In the genomic region with DNA sequence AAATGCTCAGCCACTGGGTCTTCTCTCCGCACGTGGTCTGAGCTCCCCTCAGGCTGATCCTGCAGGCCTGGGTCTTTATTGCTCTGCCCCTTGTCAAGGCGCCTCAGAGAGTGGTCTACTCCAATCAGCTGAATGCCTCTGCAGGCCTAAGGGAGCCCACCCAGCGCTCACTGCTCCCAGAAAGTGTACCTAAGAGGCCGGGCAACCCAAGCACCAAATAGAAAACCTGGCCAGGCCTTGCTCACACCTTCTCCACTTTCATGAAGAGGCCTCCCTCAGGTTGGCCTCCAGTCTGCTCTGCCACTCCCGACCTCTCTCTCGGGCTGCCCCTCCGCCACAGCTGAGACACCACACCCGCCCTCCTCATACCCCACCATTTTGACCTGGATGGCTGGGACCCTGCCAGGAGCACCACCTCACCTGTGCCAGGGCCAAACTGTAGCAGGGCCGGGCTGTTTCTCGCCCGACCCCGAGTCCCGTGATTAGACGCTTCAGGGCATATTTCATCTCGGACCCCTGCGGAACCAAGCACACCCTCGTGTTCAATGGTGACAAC, we compare ENCODE assay signal across 1 cellular context.
TF ChIP-seq lines count a peak whose summit lies in the region.

No MANE protein-coding gene starts in this region.

TF ChIP-seq in GM23338, 12 proteins besides CTCF, POLR2A, EP300 and RAD21 (continued from another document):
- TF ChIP-seq, protein P1, sequence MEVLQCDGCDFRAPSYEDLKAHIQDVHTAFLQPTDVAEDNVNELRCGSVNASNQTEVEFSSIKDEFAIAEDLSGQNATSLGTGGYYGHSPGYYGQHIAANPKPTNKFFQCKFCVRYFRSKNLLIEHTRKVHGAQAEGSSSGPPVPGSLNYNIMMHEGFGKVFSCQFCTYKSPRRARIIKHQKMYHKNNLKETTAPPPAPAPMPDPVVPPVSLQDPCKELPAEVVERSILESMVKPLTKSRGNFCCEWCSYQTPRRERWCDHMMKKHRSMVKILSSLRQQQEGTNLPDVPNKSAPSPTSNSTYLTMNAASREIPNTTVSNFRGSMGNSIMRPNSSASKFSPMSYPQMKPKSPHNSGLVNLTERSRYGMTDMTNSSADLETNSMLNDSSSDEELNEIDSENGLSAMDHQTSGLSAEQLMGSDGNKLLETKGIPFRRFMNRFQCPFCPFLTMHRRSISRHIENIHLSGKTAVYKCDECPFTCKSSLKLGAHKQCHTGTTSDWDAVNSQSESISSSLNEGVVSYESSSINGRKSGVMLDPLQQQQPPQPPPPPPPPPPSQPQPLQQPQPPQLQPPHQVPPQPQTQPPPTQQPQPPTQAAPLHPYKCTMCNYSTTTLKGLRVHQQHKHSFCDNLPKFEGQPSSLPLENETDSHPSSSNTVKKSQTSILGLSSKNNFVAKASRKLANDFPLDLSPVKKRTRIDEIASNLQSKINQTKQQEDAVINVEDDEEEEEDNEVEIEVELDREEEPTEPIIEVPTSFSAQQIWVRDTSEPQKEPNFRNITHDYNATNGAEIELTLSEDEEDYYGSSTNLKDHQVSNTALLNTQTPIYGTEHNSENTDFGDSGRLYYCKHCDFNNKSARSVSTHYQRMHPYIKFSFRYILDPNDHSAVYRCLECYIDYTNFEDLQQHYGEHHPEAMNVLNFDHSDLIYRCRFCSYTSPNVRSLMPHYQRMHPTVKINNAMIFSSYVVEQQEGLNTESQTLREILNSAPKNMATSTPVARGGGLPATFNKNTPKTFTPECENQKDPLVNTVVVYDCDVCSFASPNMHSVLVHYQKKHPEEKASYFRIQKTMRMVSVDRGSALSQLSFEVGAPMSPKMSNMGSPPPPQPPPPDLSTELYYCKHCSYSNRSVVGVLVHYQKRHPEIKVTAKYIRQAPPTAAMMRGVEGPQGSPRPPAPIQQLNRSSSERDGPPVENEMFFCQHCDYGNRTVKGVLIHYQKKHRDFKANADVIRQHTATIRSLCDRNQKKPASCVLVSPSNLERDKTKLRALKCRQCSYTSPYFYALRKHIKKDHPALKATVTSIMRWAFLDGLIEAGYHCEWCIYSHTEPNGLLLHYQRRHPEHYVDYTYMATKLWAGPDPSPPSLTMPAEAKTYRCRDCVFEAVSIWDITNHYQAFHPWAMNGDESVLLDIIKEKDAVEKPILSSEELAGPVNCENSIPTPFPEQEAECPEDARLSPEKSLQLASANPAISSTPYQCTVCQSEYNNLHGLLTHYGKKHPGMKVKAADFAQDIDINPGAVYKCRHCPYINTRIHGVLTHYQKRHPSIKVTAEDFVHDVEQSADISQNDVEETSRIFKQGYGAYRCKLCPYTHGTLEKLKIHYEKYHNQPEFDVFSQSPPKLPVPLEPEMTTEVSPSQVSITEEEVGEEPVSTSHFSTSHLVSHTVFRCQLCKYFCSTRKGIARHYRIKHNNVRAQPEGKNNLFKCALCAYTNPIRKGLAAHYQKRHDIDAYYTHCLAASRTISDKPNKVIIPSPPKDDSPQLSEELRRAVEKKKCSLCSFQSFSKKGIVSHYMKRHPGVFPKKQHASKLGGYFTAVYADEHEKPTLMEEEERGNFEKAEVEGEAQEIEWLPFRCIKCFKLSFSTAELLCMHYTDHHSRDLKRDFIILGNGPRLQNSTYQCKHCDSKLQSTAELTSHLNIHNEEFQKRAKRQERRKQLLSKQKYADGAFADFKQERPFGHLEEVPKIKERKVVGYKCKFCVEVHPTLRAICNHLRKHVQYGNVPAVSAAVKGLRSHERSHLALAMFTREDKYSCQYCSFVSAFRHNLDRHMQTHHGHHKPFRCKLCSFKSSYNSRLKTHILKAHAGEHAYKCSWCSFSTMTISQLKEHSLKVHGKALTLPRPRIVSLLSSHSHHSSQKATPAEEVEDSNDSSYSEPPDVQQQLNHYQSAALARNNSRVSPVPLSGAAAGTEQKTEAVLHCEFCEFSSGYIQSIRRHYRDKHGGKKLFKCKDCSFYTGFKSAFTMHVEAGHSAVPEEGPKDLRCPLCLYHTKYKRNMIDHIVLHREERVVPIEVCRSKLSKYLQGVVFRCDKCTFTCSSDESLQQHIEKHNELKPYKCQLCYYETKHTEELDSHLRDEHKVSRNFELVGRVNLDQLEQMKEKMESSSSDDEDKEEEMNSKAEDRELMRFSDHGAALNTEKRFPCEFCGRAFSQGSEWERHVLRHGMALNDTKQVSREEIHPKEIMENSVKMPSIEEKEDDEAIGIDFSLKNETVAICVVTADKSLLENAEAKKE (CRISPR knock-in tag; IDR thresholded peaks at IDR 0.05), result no peak
- TF ChIP-seq STAT1 (IDR thresholded peaks at IDR 0.05; ENCODE audit: unreplicated experiment) (no peak), ZNF331 (CRISPR knock-in tag; IDR thresholded peaks at IDR 0.05; ENCODE audit: low read depth) (no peak)
- TF ChIP-seq, protein P2, sequence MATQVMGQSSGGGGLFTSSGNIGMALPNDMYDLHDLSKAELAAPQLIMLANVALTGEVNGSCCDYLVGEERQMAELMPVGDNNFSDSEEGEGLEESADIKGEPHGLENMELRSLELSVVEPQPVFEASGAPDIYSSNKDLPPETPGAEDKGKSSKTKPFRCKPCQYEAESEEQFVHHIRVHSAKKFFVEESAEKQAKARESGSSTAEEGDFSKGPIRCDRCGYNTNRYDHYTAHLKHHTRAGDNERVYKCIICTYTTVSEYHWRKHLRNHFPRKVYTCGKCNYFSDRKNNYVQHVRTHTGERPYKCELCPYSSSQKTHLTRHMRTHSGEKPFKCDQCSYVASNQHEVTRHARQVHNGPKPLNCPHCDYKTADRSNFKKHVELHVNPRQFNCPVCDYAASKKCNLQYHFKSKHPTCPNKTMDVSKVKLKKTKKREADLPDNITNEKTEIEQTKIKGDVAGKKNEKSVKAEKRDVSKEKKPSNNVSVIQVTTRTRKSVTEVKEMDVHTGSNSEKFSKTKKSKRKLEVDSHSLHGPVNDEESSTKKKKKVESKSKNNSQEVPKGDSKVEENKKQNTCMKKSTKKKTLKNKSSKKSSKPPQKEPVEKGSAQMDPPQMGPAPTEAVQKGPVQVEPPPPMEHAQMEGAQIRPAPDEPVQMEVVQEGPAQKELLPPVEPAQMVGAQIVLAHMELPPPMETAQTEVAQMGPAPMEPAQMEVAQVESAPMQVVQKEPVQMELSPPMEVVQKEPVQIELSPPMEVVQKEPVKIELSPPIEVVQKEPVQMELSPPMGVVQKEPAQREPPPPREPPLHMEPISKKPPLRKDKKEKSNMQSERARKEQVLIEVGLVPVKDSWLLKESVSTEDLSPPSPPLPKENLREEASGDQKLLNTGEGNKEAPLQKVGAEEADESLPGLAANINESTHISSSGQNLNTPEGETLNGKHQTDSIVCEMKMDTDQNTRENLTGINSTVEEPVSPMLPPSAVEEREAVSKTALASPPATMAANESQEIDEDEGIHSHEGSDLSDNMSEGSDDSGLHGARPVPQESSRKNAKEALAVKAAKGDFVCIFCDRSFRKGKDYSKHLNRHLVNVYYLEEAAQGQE (IDR thresholded peaks at IDR 0.05; ENCODE audit: unreplicated experiment), result no peak
